Comparison of ENCODE assay signal across 2 cellular contexts in genomic region chr1:167602840-167603239, GRCh38.
TF ChIP-seq lines count a peak whose summit lies in the region.

No MANE protein-coding gene starts in this region.

TF ChIP-seq in GM12878, 131 proteins besides CTCF, POLR2A, EP300 and RAD21:
- TF ChIP-seq ZSCAN29 (IDR thresholded peaks at IDR 0.05) = no peak
TF ChIP-seq in GM12878: peak in this region for 0.

TF ChIP-seq in HepG2, 621 proteins besides CTCF, POLR2A, EP300 and RAD21:
- TF ChIP-seq ZNF383 (CRISPR knock-in tag; IDR thresholded peaks at IDR 0.05; ENCODE audit: borderline replicate concordance) = no peak
